Comparison of ENCODE assay signal across 2 cellular contexts in the genomic region with DNA sequence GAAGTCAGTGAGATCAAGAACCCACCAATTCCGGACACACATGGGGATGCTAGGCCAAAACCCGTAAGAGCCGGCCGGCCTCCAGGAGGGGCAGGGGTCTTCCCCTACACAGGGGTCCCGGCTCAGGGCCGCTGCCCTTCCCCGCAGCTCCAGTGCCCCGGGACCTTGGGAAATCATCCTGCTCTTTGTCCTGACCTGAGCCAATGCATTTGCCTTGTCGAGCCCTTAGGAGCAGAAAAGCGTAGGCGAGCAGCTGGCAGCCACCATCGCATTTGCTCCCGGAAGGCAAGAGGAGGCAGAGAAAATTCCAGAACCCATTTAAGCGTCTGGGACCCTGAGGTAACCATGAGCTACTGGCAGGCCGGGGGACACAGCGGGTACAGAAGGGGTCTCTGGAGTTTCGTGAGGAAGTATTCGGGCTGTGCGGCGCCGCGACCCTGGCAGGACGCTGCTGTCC.
TF ChIP-seq lines count a peak whose summit lies in the region.

No MANE protein-coding gene starts in this region.

TF ChIP-seq in liver, 16 proteins besides CTCF, POLR2A, EP300 and RAD21 (continued from another document):
- TF ChIP-seq YY1 (IDR thresholded peaks at IDR 0.05) (peak; percentile 28), EGR1 (IDR thresholded peaks at IDR 0.05; ENCODE audit: low read depth in 2 of 2) (peak in 1 of 2 donors; percentile 87), GABPA (IDR thresholded peaks at IDR 0.05 in 1 of 2, conservative IDR thresholded peaks at IDR 0.05 in 1 of 2) (no peak), HNF4A (conservative IDR thresholded peaks at IDR 0.05) (peak in 1 of 2 donors; percentile 58), ZBTB33 (IDR thresholded peaks at IDR 0.05) (no peak), RXRA (IDR thresholded peaks at IDR 0.05) (peak in 1 of 2 donors; percentile 21)
- TF ChIP-seq, protein P1, sequence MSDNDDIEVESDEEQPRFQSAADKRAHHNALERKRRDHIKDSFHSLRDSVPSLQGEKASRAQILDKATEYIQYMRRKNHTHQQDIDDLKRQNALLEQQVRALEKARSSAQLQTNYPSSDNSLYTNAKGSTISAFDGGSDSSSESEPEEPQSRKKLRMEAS (IDR thresholded peaks at IDR 0.05): no peak
TF ChIP-seq in liver: peak in this region for 4.

TF ChIP-seq in HepG2, 621 proteins besides CTCF, POLR2A, EP300 and RAD21:
- TF ChIP-seq ATF7-NPFF (CRISPR knock-in tag; IDR thresholded peaks at IDR 0.05; ENCODE audit: low read depth) (no peak), SP4 (CRISPR knock-in tag; IDR thresholded peaks at IDR 0.05) (no peak)
